In genomic region chr3:47578119-47578630, GRCh38 we compare ENCODE assay signal across 8 cellular contexts. TPM values are rescaled to one million over a fixed set of nuclear protein-coding genes. Genes with fewer than 3 reads are reported as not detected.
DNase-seq lines count a peak whose midpoint lies in the region; ATAC-seq and TF ChIP-seq lines count a peak whose summit lies in the region.

No MANE protein-coding gene starts in this region.

- peaks cover 0 to 2% of the 10 kb centered on the region in 2 donors for H3K9me3 ChIP-seq in lung (ENCODE audit: control insufficient read depth in 2 of 2, insufficient read depth in 1 of 2, low read length in 1 of 2)

- H3K4me1 ChIP-seq in lung (ENCODE audit: control insufficient read depth in 2 of 2, insufficient read depth in 2 of 2, low read length in 2 of 2), result peaks cover 0 to 8% of the 10 kb centered on the region in 2 donors

- ATAC-seq in lung (ENCODE audit: insufficient read depth, low FRiP score), result peak; percentile 39
- peak; percentile 77 for ATAC-seq in stimulated activated effector memory CD8-positive, alpha-beta T cell treated with anti-CD3 and anti-CD28 coated beads, Interleukin-12 subunit alpha, Interleukin-12 subunit beta, amount 100 ng/mL, for 72 hours
- ATAC-seq in HG02678 (IDR thresholded peaks at IDR 0.05; ENCODE audit: unreplicated experiment), result no peak
- ATAC-seq in HG03442 (IDR thresholded peaks at IDR 0.05; ENCODE audit: unreplicated experiment), result no peak

- no peaks in the 10 kb centered on the region for H3K9me3 Mint-ChIP-seq in stimulated activated effector memory CD8-positive, alpha-beta T cell treated with anti-CD3 and anti-CD28 coated beads, Interleukin-12 subunit alpha, Interleukin-12 subunit beta, amount 100 ng/mL, for 72 hours

- DNase-seq in CMK (ENCODE audit: low read depth) (peak; percentile 24), HPDE6-E6E7 (ENCODE audit: extremely low spot score) (peak; percentile 15), coronary artery (ENCODE audit: low spot score) (no peak), lung (ENCODE audit: low spot score) (no peak)
- peak; percentile 29 to 43 for DNase-seq in activated CD4-positive, alpha-beta T cell treated with anti-CD3 and anti-CD28 coated beads for 4 hours
- peak; percentile 17 to 67 for DNase-seq in stimulated activated effector memory CD8-positive, alpha-beta T cell treated with anti-CD3 and anti-CD28 coated beads, Interleukin-12 subunit alpha, Interleukin-12 subunit beta, amount 100 ng/mL, for 72 hours (ENCODE audit: low spot score in 2 of 2)

- H3K4me3 Mint-ChIP-seq in stimulated activated effector memory CD8-positive, alpha-beta T cell treated with anti-CD3 and anti-CD28 coated beads, Interleukin-12 subunit alpha, Interleukin-12 subunit beta, amount 100 ng/mL, for 72 hours, result peak overlapping the region; percentile 50

- H3K27me3 ChIP-seq in lung (ENCODE audit: control insufficient read depth, insufficient read depth), result no peaks in the 10 kb centered on the region

- H3K27ac Mint-ChIP-seq in stimulated activated effector memory CD8-positive, alpha-beta T cell treated with anti-CD3 and anti-CD28 coated beads, Interleukin-12 subunit alpha, Interleukin-12 subunit beta, amount 100 ng/mL, for 72 hours, result no peak overlapping the region

- 1 to 2% methylated on average over 39 to 56 of the region's 57 CpGs for WGBS in lung, 2 donors

- peak overlapping the region; percentile 83 for H3K4me3 ChIP-seq in coronary artery
- H3K4me3 ChIP-seq in lung, result peak overlapping the region; percentile 55

- H3K27ac ChIP-seq in coronary artery, result peak overlapping the region in 1 of 2 donors; percentile 54
- no peak overlapping the region for H3K27ac ChIP-seq in lung (ENCODE audit: low read depth in 1 of 2, low read length in 1 of 2)

- H3K36me3 Mint-ChIP-seq in stimulated activated effector memory CD8-positive, alpha-beta T cell treated with anti-CD3 and anti-CD28 coated beads, Interleukin-12 subunit alpha, Interleukin-12 subunit beta, amount 100 ng/mL, for 72 hours, result peaks cover 10% of the 10 kb centered on the region

- no peaks in the 10 kb centered on the region for H3K36me3 ChIP-seq in lung (ENCODE audit: control insufficient read depth in 2 of 2, insufficient read depth in 2 of 2, low read length in 2 of 2)

- H3K4me1 Mint-ChIP-seq in stimulated activated effector memory CD8-positive, alpha-beta T cell treated with anti-CD3 and anti-CD28 coated beads, Interleukin-12 subunit alpha, Interleukin-12 subunit beta, amount 100 ng/mL, for 72 hours, result no peaks in the 10 kb centered on the region

- TF ChIP-seq CTCF in coronary artery (IDR thresholded peaks at IDR 0.05) (no peak), lung (IDR thresholded peaks at IDR 0.05; ENCODE audit: control extremely low read depth, extremely low read depth) (no peak)

RNA-seq across cellular contexts. Expression of gene CSPG5, which starts 0.5 kb away (rescaled TPM):
- 10 to 100 TPM; 10.4 to 24.9 TPM for total RNA-seq in lung
- polyA plus RNA-seq in lung, result 10 to 100 TPM in 1 of 2 donors, 1 to 10 TPM in 1; 7.7 to 11.2 TPM

Comparison
In these comparisons a context has a peak if more than half of its experiments do, and no peak if none do; other contexts are left out.
1. DNase-seq: peak in CMK (single experiment), HPDE6-E6E7 (single experiment), activated CD4-positive, alpha-beta T cell treated with anti-CD3 and anti-CD28 coated beads for 4 hours (2 of 2) and stimulated activated effector memory CD8-positive, alpha-beta T cell treated with anti-CD3 and anti-CD28 coated beads, Interleukin-12 subunit alpha, Interleukin-12 subunit beta, amount 100 ng/mL, for 72 hours (2 of 2); none in coronary artery (single experiment) and lung (single experiment).
2. ATAC-seq: peak in lung (single experiment) and stimulated activated effector memory CD8-positive, alpha-beta T cell treated with anti-CD3 and anti-CD28 coated beads, Interleukin-12 subunit alpha, Interleukin-12 subunit beta, amount 100 ng/mL, for 72 hours (single experiment); none in HG02678 (single experiment) and HG03442 (single experiment).